Comparison of ENCODE assay signal across 8 cellular contexts in the genomic region with DNA sequence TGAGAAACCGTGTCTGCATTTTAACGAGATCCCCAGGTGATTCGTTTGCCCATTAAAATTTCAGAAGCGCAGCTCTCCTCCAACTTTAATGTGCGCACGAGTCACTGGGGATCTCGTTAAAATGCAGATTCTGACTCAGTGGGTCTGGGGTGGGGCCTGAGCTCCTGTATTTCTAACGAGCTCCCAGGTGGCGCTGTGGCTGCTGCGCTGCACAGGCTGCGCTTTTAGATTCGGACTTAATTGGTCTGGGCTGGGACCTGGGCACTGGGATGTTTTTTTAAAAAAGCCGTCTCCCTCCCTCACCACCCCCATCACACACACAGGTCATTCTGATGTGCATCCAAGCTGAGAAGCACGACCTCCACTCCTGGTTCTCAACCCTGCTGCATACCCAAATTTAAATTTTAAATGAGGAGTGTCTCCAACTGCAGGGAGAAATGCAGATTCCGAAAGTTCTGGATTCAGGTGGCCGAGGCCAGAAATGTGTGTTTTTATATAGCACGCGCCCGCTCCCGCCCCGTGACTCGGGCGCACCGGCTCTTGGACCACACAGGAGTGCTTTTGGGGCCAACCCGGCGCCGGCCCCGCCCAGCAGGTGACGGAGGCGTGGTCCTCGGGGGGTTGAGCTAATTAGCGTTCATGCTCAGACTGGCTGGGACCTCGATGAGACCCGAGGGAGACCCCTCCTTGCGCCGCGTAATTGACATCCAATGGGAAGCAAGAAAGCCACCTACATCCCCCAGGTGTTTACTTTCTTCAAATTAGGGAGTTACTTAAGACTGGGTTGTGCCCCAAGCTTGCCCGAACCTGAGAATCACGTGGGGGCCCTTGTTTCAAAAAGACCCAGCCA.
DNase-seq lines count a peak whose midpoint lies in the region; TF ChIP-seq lines count a peak whose summit lies in the region.

No MANE protein-coding gene starts in this region.

- peak; percentile 30 for DNase-seq in stimulated activated CD4-positive, alpha-beta T cell treated with anti-CD3 and anti-CD28 coated beads, Interleukin-12 subunit alpha, Interleukin-12 subunit beta, amount 100 ng/mL, for 4 hours
- no peak for DNase-seq in stimulated activated CD4-positive, alpha-beta T cell treated with anti-CD3 and anti-CD28 coated beads, Interleukin-4, amount 100 ng/mL, for 1 hour
- DNase-seq in choroid plexus epithelial cell (ENCODE audit: low read depth) (peak; percentile 39), lung microvascular endothelial cell (ENCODE audit: low read depth in 2 of 2) (peak; percentile 21 to 63), mucosa of gallbladder (ENCODE audit: low spot score) (no peak), DMS53 (lab: John Stamatoyannopoulos, UW) (no peak)
- no peak for DNase-seq in activated effector memory CD4-positive, alpha-beta T cell treated with anti-CD3 and anti-CD28 coated beads, Interleukin-2, amount 50 U/mL, for 16 hours

- TF ChIP-seq CTCF in choroid plexus epithelial cell (conservative IDR thresholded peaks at IDR 0.05; ENCODE audit: low read depth, low read length) = peak; percentile 54

- peak overlapping the region; percentile 70 for H3K4me3 ChIP-seq in choroid plexus epithelial cell (ENCODE audit: low read depth, low read length)
- H3K4me3 ChIP-seq in urinary bladder (ENCODE audit: low read depth, low read length) = peak overlapping the region; percentile 45

- no peaks in the 10 kb centered on the region for H3K36me3 ChIP-seq in urinary bladder (ENCODE audit: insufficient read depth)

- 4% methylated on average over 39 of the region's 39 CpGs for WGBS in urinary bladder

- no peaks in the 10 kb centered on the region for H3K4me1 ChIP-seq in urinary bladder (ENCODE audit: insufficient read depth)

- H3K27ac ChIP-seq in urinary bladder (ENCODE audit: low read depth) = no peak overlapping the region

Comparison
In these comparisons a context has a peak if more than half of its experiments do, and no peak if none do; other contexts are left out.
1. DNase-seq: peak in stimulated activated CD4-positive, alpha-beta T cell treated with anti-CD3 and anti-CD28 coated beads, Interleukin-12 subunit alpha, Interleukin-12 subunit beta, amount 100 ng/mL, for 4 hours (single experiment), choroid plexus epithelial cell (single experiment) and lung microvascular endothelial cell (2 of 2); none in stimulated activated CD4-positive, alpha-beta T cell treated with anti-CD3 and anti-CD28 coated beads, Interleukin-4, amount 100 ng/mL, for 1 hour (single experiment), mucosa of gallbladder (single experiment), activated effector memory CD4-positive, alpha-beta T cell treated with anti-CD3 and anti-CD28 coated beads, Interleukin-2, amount 50 U/mL, for 16 hours (single experiment) and DMS53 (single experiment).